Comparison of ENCODE assay signal across 9 cellular contexts in genomic region chr12:45669093-45669492, GRCh38.
DNase-seq lines count a peak whose midpoint lies in the region; ATAC-seq lines count a peak whose summit lies in the region.
"Had no signal": no experiment of that assay in that cellular context is flagged by ENCODE, and none has a peak within 500 bp of the region (broad histone marks: within the 10 kb centered on the region; RNA-seq: fewer than 3 reads in every experiment).

No MANE protein-coding gene starts in this region.

- H3K9me3 Mint-ChIP-seq in CD4-positive, alpha-beta memory T cell = peaks cover 0 to 4% (median 0%) of the 10 kb centered on the region in 8 donors

- H3K9ac ChIP-seq in adipocyte (ENCODE audit: low read length) = no peak overlapping the region

- H3K4me3 Mint-ChIP-seq in CD4-positive, alpha-beta memory T cell = peak overlapping the region; percentile 62 to 87 (median 79)

- H3K4me3 ChIP-seq in CD4-positive, alpha-beta memory T cell (ENCODE audit: low read length in 2 of 2) = peak overlapping the region; percentile 14 to 32
- no peak overlapping the region for H3K4me3 ChIP-seq in adipocyte (ENCODE audit: low read length)

- no peaks in the 10 kb centered on the region for H3K36me3 Mint-ChIP-seq in CD4-positive, alpha-beta memory T cell

- ATAC-seq in GM19467 (IDR thresholded peaks at IDR 0.05; ENCODE audit: unreplicated experiment) (peak; percentile 85), HG03378 (IDR thresholded peaks at IDR 0.05; ENCODE audit: unreplicated experiment) (peak; percentile 85)

- peaks cover 32% of the 10 kb centered on the region for H3K4me1 ChIP-seq in CD4-positive, alpha-beta memory T cell (ENCODE audit: insufficient read depth, low read length)
- peaks cover 44% of the 10 kb centered on the region for H3K4me1 ChIP-seq in adipocyte (ENCODE audit: control insufficient read depth, insufficient read depth, low read length)

- H3K9me3 ChIP-seq in CD4-positive, alpha-beta memory T cell (ENCODE audit: control insufficient read depth in 1 of 2, low read length in 2 of 2) = no peaks in the 10 kb centered on the region
- no peaks in the 10 kb centered on the region for H3K9me3 ChIP-seq in adipocyte (ENCODE audit: control insufficient read depth, low read length)

- intact Hi-C loops in CD4-positive, alpha-beta memory T cell (cut with micrococcal nuclease) = loop anchor here (1.0 to 10.0 kb wide), 2 partner anchors 56 to 326 kb away; partner anchors contain the start of gene SCAF11

- H3K27ac ChIP-seq in CD4-positive, alpha-beta memory T cell (ENCODE audit: low read depth, low read length) = peak overlapping the region; percentile 54

- peak in 4 of 5 donors; percentile 30 to 47 (median 37) for DNase-seq in CD4-positive, alpha-beta memory T cell
- peak; percentile 16 for DNase-seq in adipocyte (ENCODE audit: low read depth)
- no peak for DNase-seq in NCI-H146 treated with DMSO at 0.1 percent for 48 hours (lab: John Stamatoyannopoulos, UW; ENCODE audit: unreplicated experiment)
- no peak for DNase-seq in ecto neural progenitor cell (ENCODE audit: low spot score)
- no peak for DNase-seq in stimulated activated CD4-positive, alpha-beta T cell treated with anti-CD3 and anti-CD28 coated beads, Interleukin-2, amount 100 ng/mL, for 24 hours
- DNase-seq in NCI-H2029 treated with DMSO at 0.1 percent for 48 hours (lab: John Stamatoyannopoulos, UW) = no peak
- DNase-seq: T-helper 9 cell had no signal

- H3K27me3 Mint-ChIP-seq in CD4-positive, alpha-beta memory T cell = peaks cover 0 to 2% of the 10 kb centered on the region in 2 donors

- no peaks in the 10 kb centered on the region for H3K27me3 ChIP-seq in CD4-positive, alpha-beta memory T cell (ENCODE audit: insufficient read depth, low read length)
- no peaks in the 10 kb centered on the region for H3K27me3 ChIP-seq in adipocyte (replicated peaks; ENCODE audit: control insufficient read depth, insufficient read depth, low read length)

- peak overlapping the region; percentile 72 to 95 (median 92) for H3K27ac Mint-ChIP-seq in CD4-positive, alpha-beta memory T cell

- H3K36me3 ChIP-seq in CD4-positive, alpha-beta memory T cell (ENCODE audit: insufficient read depth, low read length) = no peaks in the 10 kb centered on the region
- H3K36me3 ChIP-seq in adipocyte (ENCODE audit: control insufficient read depth, insufficient read depth, low read length, severe bottlenecking) = no peaks in the 10 kb centered on the region

- peaks cover 21 to 39% (median 27%) of the 10 kb centered on the region in 4 donors for H3K4me1 Mint-ChIP-seq in CD4-positive, alpha-beta memory T cell

- POLR2A ChIA-PET in CD4-positive, alpha-beta memory T cell (lab: Charles Lee; ENCODE audit: partially characterized antibody) = interaction anchor here (0.7 to 5.9 kb wide), 4 partner anchors 17 to 452 kb away, joined by 3 to 99 read pairs (median 3); partner anchors contain the start of gene ARID2

- CTCF ChIA-PET in CD4-positive, alpha-beta memory T cell (lab: Charles Lee; ENCODE audit: partially characterized antibody) = interaction anchor here (0.6 to 3.1 kb wide), 6 partner anchors 13 to 125 kb away, joined by 3 to 41 read pairs (median 4); partner anchors contain the start of gene ARID2

Comparison
In these comparisons a context has a peak if more than half of its experiments do, and no peak if none do; other contexts are left out.
1. DNase-seq: peak in CD4-positive, alpha-beta memory T cell (4 of 5) and adipocyte (single experiment); none in NCI-H146 treated with DMSO at 0.1 percent for 48 hours (single experiment), ecto neural progenitor cell (single experiment), stimulated activated CD4-positive, alpha-beta T cell treated with anti-CD3 and anti-CD28 coated beads, Interleukin-2, amount 100 ng/mL, for 24 hours (0 of 2) and NCI-H2029 treated with DMSO at 0.1 percent for 48 hours (single experiment).